ENCODE assay signal across 9 cellular contexts in genomic region chr13:48066310-48066989, GRCh38. TPM values are rescaled to one million over a fixed set of nuclear protein-coding genes. Genes with fewer than 3 reads are reported as not detected.
DNase-seq lines count a peak whose midpoint lies in the region; ATAC-seq and FAIRE-seq lines count a peak whose summit lies in the region.
"Had no signal": no experiment of that assay in that cellular context is flagged by ENCODE, and none has a peak within 500 bp of the region (broad histone marks: within the 10 kb centered on the region; RNA-seq: fewer than 3 reads in every experiment).

No MANE protein-coding gene starts in this region.

- no peak overlapping the region for H3K4me3 ChIP-seq in small intestine (ENCODE audit: low read depth in 1 of 2, low read length in 2 of 2)

- H3K4me1 ChIP-seq in small intestine (ENCODE audit: control insufficient read depth in 2 of 2, insufficient read depth in 1 of 2, low read depth in 1 of 2, low read length in 1 of 2): no peaks in the 10 kb centered on the region

- no peaks in the 10 kb centered on the region for H3K9me3 ChIP-seq in small intestine (ENCODE audit: control insufficient read depth, low read depth)

- in situ Hi-C loops in SK-MEL-5 (cut with HindIII; ENCODE audit: low pct_unique_long_range_greater_than_20kb, low sequenced_read_pairs): no loop called here

- peak; percentile 11 for DNase-seq in NCI-H748 (lab: John Stamatoyannopoulos, UW; ENCODE audit: unreplicated experiment)
- DNase-seq in NCI-H748 treated with DMSO at 0.1 percent for 48 hours (lab: John Stamatoyannopoulos, UW): no peak
- peak; percentile 46 for DNase-seq in SK-MEL-5 (ENCODE audit: low read depth, low spot score)
- DNase-seq in iris pigment epithelial cell (ENCODE audit: low read depth): peak; percentile 65
- no peak for DNase-seq in GM19239 (ENCODE audit: insufficient read length, low spot score)
- no peak for DNase-seq in cerebellum (ENCODE audit: low spot score)
- no peak for DNase-seq in small intestine
- DNase-seq: activated B cell treated with CpG ODN at 0.5 μM for 24 hours had no signal

- no peak overlapping the region for H3K27ac ChIP-seq in small intestine (ENCODE audit: low read depth in 1 of 2, low read length in 1 of 2)

- peak; percentile 83 for ATAC-seq in HG02852 (IDR thresholded peaks at IDR 0.05; ENCODE audit: unreplicated experiment)

- FAIRE-seq in GM19239 (lab: Jason Lieb, UNC) (no peak), small intestine (lab: Jason Lieb, UNC) (no peak)

- peaks cover 4 to 14% of the 10 kb centered on the region in 2 donors for H3K36me3 ChIP-seq in small intestine (ENCODE audit: control insufficient read depth in 2 of 2, insufficient read depth in 2 of 2, low read length in 2 of 2)

- no peaks in the 10 kb centered on the region for H3K27me3 ChIP-seq in small intestine (ENCODE audit: control insufficient read depth in 2 of 2, insufficient read depth in 2 of 2, low read length in 2 of 2)

- 93 to 99% (median 97%) methylated on average over 3 of the region's 3 CpGs for WGBS in small intestine, 3 donors

RNA-seq across cellular contexts. Expression of gene MED4, which starts 28.5 kb away (rescaled TPM):
- total RNA-seq in SK-MEL-5 (2014; rRNA removed; shearing (Covaris generic)): 30.6 and 35.2 TPM in 2 replicates
- polyA plus RNA-seq in SK-MEL-5 (2015; cell fraction: cytosol; rRNA removed): 51.0 and 52.5 TPM in 2 replicates
- polyA plus RNA-seq in SK-MEL-5 (2015; cell fraction: nucleus; rRNA removed): 22.6 and 24.6 TPM in 2 replicates
- 31.7 TPM for total RNA-seq in cerebellum
- 10 to 100 TPM; 64.1 to 69.4 (median 69.1) TPM for polyA plus RNA-seq in small intestine

RNA-seq across cellular contexts. Expression of gene NUDT15, which starts 28.9 kb away (rescaled TPM):
- total RNA-seq in SK-MEL-5 (2014; rRNA removed; shearing (Covaris generic)): 38.5 and 41.3 TPM in 2 replicates
- polyA plus RNA-seq in SK-MEL-5 (2015; cell fraction: cytosol; rRNA removed): 31.9 and 34.2 TPM in 2 replicates
- 5.8 TPM in 2 replicates for polyA plus RNA-seq in SK-MEL-5 (2015; cell fraction: nucleus; rRNA removed)
- total RNA-seq in cerebellum: 9.9 TPM
- 10 to 100 TPM; 13.2 to 33.9 (median 27.7) TPM for polyA plus RNA-seq in small intestine

Comparison
In these comparisons a context has a peak if more than half of its experiments do, and no peak if none do; other contexts are left out.
1. DNase-seq: peak in NCI-H748 (single experiment), SK-MEL-5 (single experiment) and iris pigment epithelial cell (single experiment); none in NCI-H748 treated with DMSO at 0.1 percent for 48 hours (single experiment), GM19239 (single experiment), cerebellum (single experiment) and small intestine (single experiment).